ENCODE assay signal across 9 cellular contexts in the genomic region with DNA sequence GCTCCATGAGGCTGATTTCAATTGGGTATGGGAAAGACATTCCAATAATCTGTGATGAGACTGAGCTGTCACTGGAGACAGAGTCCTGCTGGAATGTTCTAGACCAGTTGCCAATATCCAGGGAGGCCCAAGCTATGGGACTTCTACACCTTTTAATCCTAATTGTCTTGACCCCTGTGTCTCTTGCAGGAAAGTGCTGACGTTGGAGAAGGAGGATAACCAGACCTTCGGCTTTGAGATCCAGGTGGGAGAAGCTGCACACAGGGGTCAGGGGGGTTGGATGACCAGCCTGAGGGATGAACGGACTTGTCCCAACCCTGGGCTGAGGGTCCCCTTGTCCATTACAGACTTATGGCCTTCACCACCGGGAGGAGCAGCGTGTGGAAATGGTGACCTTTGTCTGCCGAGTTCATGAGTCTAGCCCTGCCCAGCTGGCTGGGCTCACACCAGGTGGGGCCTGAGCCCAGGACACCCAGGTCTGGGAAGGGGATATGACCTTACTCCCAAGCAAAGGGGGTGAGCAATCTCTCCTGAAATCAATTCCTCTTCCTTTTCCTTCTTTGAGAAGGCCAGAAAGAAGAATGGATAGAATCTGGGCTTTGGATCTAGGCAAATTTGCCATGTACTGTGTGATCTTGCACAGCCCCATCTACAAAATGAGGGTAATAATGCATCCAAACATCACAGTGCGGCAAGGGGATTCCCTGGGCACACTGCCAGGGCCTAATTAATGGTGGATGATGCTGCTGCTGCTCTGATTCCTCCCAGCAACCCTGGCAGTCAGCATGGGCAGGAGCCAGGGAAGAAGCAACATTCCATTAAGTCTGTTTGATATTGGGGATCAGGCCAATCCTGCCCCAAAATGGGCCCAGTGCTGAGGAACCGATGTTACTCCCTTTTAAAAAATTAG. TPM values are rescaled to one million over a fixed set of nuclear protein-coding genes. Genes with fewer than 3 reads are reported as not detected.
DNase-seq lines count a peak whose midpoint lies in the region; ATAC-seq and TF ChIP-seq lines count a peak whose summit lies in the region.
"Had no signal": no experiment of that assay in that cellular context is flagged by ENCODE, and none has a peak within 500 bp of the region (broad histone marks: within the 10 kb centered on the region; RNA-seq: fewer than 3 reads in every experiment).

No MANE protein-coding gene starts in this region.

- no peak for TF ChIP-seq POLR2A in transverse colon (IDR thresholded peaks at IDR 0.05)

- H3K79me2 ChIP-seq in SK-N-SH (ENCODE audit: insufficient read depth) (no peaks in the 10 kb centered on the region), MM.1S (ENCODE audit: low read length) (no peaks in the 10 kb centered on the region)

- H3K4me3 Mint-ChIP-seq in mesothelial cell of epicardium, result peak overlapping the region; percentile 28

- H3K4me1 ChIP-seq in SK-N-SH (ENCODE audit: control insufficient read depth in 1 of 2, insufficient read depth in 2 of 2, low read depth in 1 of 2, low read length in 1 of 2), result peaks cover 0 to 31% of the 10 kb centered on the region in 2 experiments; a peak in 2 of 4 replicates
- H3K4me1 ChIP-seq in colonic mucosa, result no peaks in the 10 kb centered on the region
- peaks cover 0 to 28% (median 19%) of the 10 kb centered on the region in 4 donors for H3K4me1 ChIP-seq in transverse colon
- no peaks in the 10 kb centered on the region for H3K4me1 ChIP-seq in MM.1S (ENCODE audit: low read length)

- POLR2A ChIA-PET in SK-N-SH (lab: Yijun Ruan, JAX), result interaction anchor here (1.5 to 1.7 kb wide), 2 partner anchors 9 to 12 kb away, joined by 5 read pairs; no protein-coding TSS in a partner anchor

- H2AFZ ChIP-seq in SK-N-SH (ENCODE audit: low read depth) (no peak overlapping the region), MM.1S (ENCODE audit: low read length) (no peak overlapping the region)

- no peak for ATAC-seq in SK-N-SH treated with all-trans-retinoic acid at 6 μM for 48 hours
- ATAC-seq: activated naive CD4-positive, alpha-beta T cell treated with anti-CD3 and anti-CD28 coated beads, Interleukin-2, amount 50 U/mL, for 72 hours had no signal

- H3K36me3 Mint-ChIP-seq in mesothelial cell of epicardium, result no peaks in the 10 kb centered on the region
- H3K36me3 Mint-ChIP-seq: activated naive CD4-positive, alpha-beta T cell treated with anti-CD3 and anti-CD28 coated beads, Interleukin-2, amount 50 U/mL, for 72 hours had no signal

- TF ChIP-seq CTCF in SK-N-SH (IDR thresholded peaks at IDR 0.05), result no peak
- TF ChIP-seq CTCF in colonic mucosa (IDR thresholded peaks at IDR 0.05), result no peak
- no peak for TF ChIP-seq CTCF in mesothelial cell of epicardium (IDR thresholded peaks at IDR 0.05; ENCODE audit: unreplicated experiment)
- TF ChIP-seq CTCF in transverse colon (IDR thresholded peaks at IDR 0.05), result no peak
- TF ChIP-seq CTCF in MM.1S (IDR thresholded peaks at IDR 0.05; ENCODE audit: low read length), result no peak

- 64% methylated on average over 7 of the region's 8 CpGs for WGBS in SK-N-SH (ENCODE audit: low lambda C conversion rate)
- WGBS in transverse colon (ENCODE audit: low coverage in 1 of 2), 2 donors, result 33 to 54% methylated on average over 1 to 8 of the region's 8 CpGs

- peak overlapping the region; percentile 39 for H3K27ac Mint-ChIP-seq in mesothelial cell of epicardium
- H3K27ac Mint-ChIP-seq: activated naive CD4-positive, alpha-beta T cell treated with anti-CD3 and anti-CD28 coated beads, Interleukin-2, amount 50 U/mL, for 72 hours had no signal

- H3K4me2 ChIP-seq in SK-N-SH (peak overlapping the region; percentile 19; the same call in 1 of the 2 replicates), MM.1S (ENCODE audit: low read depth, low read length) (no peak overlapping the region)

- H3F3A ChIP-seq in SK-N-SH (replicated peaks; ENCODE audit: insufficient read depth), result no peaks in the 10 kb centered on the region
- no peaks in the 10 kb centered on the region for H3F3A ChIP-seq in MM.1S (ENCODE audit: insufficient read depth, low read length)

- intact Hi-C loops in colonic mucosa (cut with DNase I) (no loop called here), transverse colon (cut with DNase I; ENCODE audit: low total_unique reads) (no loop called here)

- peak overlapping the region; percentile 19 to 71; a peak in 3 of 4 replicates for H3K27ac ChIP-seq in SK-N-SH (ENCODE audit: low read depth in 2 of 2, low read length in 1 of 2)
- peak overlapping the region; percentile 60 for H3K27ac ChIP-seq in colonic mucosa
- H3K27ac ChIP-seq in transverse colon, result peak overlapping the region; percentile 78 to 91 (median 82)
- H3K27ac ChIP-seq in MM.1S (ENCODE audit: low read length), result no peak overlapping the region

- peaks cover 43% of the 10 kb centered on the region for H3K27me3 Mint-ChIP-seq in mesothelial cell of epicardium (ENCODE audit: low read depth)

- CTCF ChIA-PET in SK-N-SH (lab: Yijun Ruan, JAX), result interaction anchor here (0.9 to 13.1 kb wide), 10 partner anchors 11 to 136 kb away, joined by 3 to 526 read pairs (median 4); partner anchors contain the start of gene ATG101

- TF ChIP-seq EP300 in SK-N-SH (IDR thresholded peaks at IDR 0.05; ENCODE audit: borderline replicate concordance in 1 of 2, low read depth in 1 of 2, low read length in 1 of 2), result 0 out of 4 replicates have a peak, but pooled peaks of 1 of the 2 experiments have one; percentile 6
- TF ChIP-seq EP300 in transverse colon (IDR thresholded peaks at IDR 0.05; ENCODE audit: low read depth), result no peak

- no peak overlapping the region for H3K9ac ChIP-seq in SK-N-SH
- peak overlapping the region; percentile 9 to 58 for H3K9ac ChIP-seq in colonic mucosa (ENCODE audit: low read depth in 2 of 2, low read length in 2 of 2)
- no peak overlapping the region for H3K9ac ChIP-seq in MM.1S (ENCODE audit: low read length)

- DNase-seq in SK-N-SH, result peak; percentile 85
- no peak for DNase-seq in colonic mucosa
- DNase-seq in mesothelial cell of epicardium (ENCODE audit: low spot score in 2 of 2, unreplicated experiment in 2 of 2), result no peak
- no peak for DNase-seq in transverse colon
- no peak for DNase-seq in stimulated activated CD4-positive, alpha-beta T cell treated with anti-CD3 and anti-CD28 coated beads, Interleukin-2, amount 100 ng/mL, for 48 hours
- DNase-seq in NCI-H526 treated with DMSO at 0.1 percent for 48 hours (lab: John Stamatoyannopoulos, UW), result no peak
- no peak for DNase-seq in MM.1S

- H3K36me3 ChIP-seq in SK-N-SH (replicated peaks in 1 of 2; ENCODE audit: control insufficient read depth in 1 of 2, insufficient read depth in 2 of 2, low read length in 1 of 2), result no peaks in the 10 kb centered on the region
- no peaks in the 10 kb centered on the region for H3K36me3 ChIP-seq in colonic mucosa
- no peaks in the 10 kb centered on the region for H3K36me3 ChIP-seq in transverse colon
- no peaks in the 10 kb centered on the region for H3K36me3 ChIP-seq in MM.1S (replicated peaks; ENCODE audit: insufficient read depth, low read length)

- H3K27me3 ChIP-seq in SK-N-SH (ENCODE audit: insufficient read depth) (no peaks in the 10 kb centered on the region), colonic mucosa (peaks cover 25% of the 10 kb centered on the region), transverse colon (peaks cover 40% of the 10 kb centered on the region), MM.1S (replicated peaks; ENCODE audit: insufficient read depth, low read length) (peaks cover 84% of the 10 kb centered on the region)

- H3K9me2 ChIP-seq in SK-N-SH (no peaks in the 10 kb centered on the region), MM.1S (replicated peaks; ENCODE audit: insufficient read depth, low read length) (no peaks in the 10 kb centered on the region)

- H3K9me3 ChIP-seq in SK-N-SH, result no peaks in the 10 kb centered on the region
- H3K9me3 ChIP-seq in colonic mucosa, result no peaks in the 10 kb centered on the region
- no peaks in the 10 kb centered on the region for H3K9me3 ChIP-seq in transverse colon
- H3K9me3 ChIP-seq in MM.1S (replicated peaks; ENCODE audit: insufficient read depth, low read length), result no peaks in the 10 kb centered on the region

- H3K9me3 Mint-ChIP-seq in mesothelial cell of epicardium, result no peaks in the 10 kb centered on the region
- H3K9me3 Mint-ChIP-seq: activated naive CD4-positive, alpha-beta T cell treated with anti-CD3 and anti-CD28 coated beads, Interleukin-2, amount 50 U/mL, for 72 hours had no signal

- peaks cover 28% of the 10 kb centered on the region for H3K4me1 Mint-ChIP-seq in mesothelial cell of epicardium

- H4K20me1 ChIP-seq in SK-N-SH (ENCODE audit: insufficient read depth) (no peaks in the 10 kb centered on the region), MM.1S (ENCODE audit: insufficient read depth, low read length) (no peaks in the 10 kb centered on the region)

- no peak overlapping the region; a peak in 1 of 4 replicates for H3K4me3 ChIP-seq in SK-N-SH (ENCODE audit: low read depth in 2 of 2, low read length in 1 of 2)
- no peak overlapping the region for H3K4me3 ChIP-seq in colonic mucosa
- H3K4me3 ChIP-seq in transverse colon, result no peak overlapping the region
- H3K4me3 ChIP-seq in MM.1S (ENCODE audit: low read length), result no peak overlapping the region

- in situ Hi-C loops in transverse colon (cut with MboI; ENCODE audit: low pct_ligation_motif_present in 1 of 4, low pct_unique_long_range_greater_than_20kb in 1 of 4, low sequenced_read_pairs in 3 of 4), result no loop called here

- no peak for TF ChIP-seq RAD21 in SK-N-SH (IDR thresholded peaks at IDR 0.05; ENCODE audit: low read length)

RNA-seq across cellular contexts. Expression of gene TAMALIN, which starts 4.2 kb away (rescaled TPM):
- polyA plus RNA-seq in SK-N-SH (2012; rRNA removed), result 1.7 and 2.4 TPM in 2 replicates
- polyA plus RNA-seq in SK-N-SH (2012; cell fraction: cytosol; rRNA removed), result 1.0 and 1.6 TPM in 2 replicates
- 4.9 TPM in 2 replicates for polyA plus RNA-seq in SK-N-SH (2012; cell fraction: nucleus; rRNA removed)
- 10 to 100 TPM in 1 of 2 donors, 1 to 10 TPM in 1; 5.0 to 15.2 TPM for total RNA-seq in colonic mucosa
- total RNA-seq in mesothelial cell of epicardium, result 20.3 to 24.3 TPM (median 22.0 TPM) in 3 replicates
- total RNA-seq in transverse colon, result 10 to 100 TPM in 2 of 4 donors, 1 to 10 TPM in 2; 5.9 to 20.6 (median 9.7) TPM

RNA-seq across cellular contexts. Expression of gene NR4A1, which starts 40.3 kb away (rescaled TPM):
- polyA plus RNA-seq in SK-N-SH (2012; rRNA removed), result 75.2 and 120 TPM in 2 replicates
- polyA plus RNA-seq in SK-N-SH (2012; cell fraction: cytosol; rRNA removed), result 17.7 and 20.0 TPM in 2 replicates
- polyA plus RNA-seq in SK-N-SH (2012; cell fraction: nucleus; rRNA removed), result 429 and 610 TPM in 2 replicates
- total RNA-seq in colonic mucosa, result 10 to 100 TPM; 51.1 to 52.0 TPM
- total RNA-seq in mesothelial cell of epicardium, result 138 to 141 TPM (median 141 TPM) in 3 replicates
- 100 to 1,000 TPM in 1 of 4 donors, 10 to 100 TPM in 3; 50.7 to 102 (median 76.9) TPM for total RNA-seq in transverse colon

RNA-seq across cellular contexts. Expression of gene ATG101, which starts 58.8 kb away (rescaled TPM):
- 160 and 170 TPM in 2 replicates for polyA plus RNA-seq in SK-N-SH (2012; rRNA removed)
- 109 and 133 TPM in 2 replicates for polyA plus RNA-seq in SK-N-SH (2012; cell fraction: cytosol; rRNA removed)
- polyA plus RNA-seq in SK-N-SH (2012; cell fraction: nucleus; rRNA removed), result 170 and 184 TPM in 2 replicates
- total RNA-seq in colonic mucosa (10 to 100 TPM; 37.7 to 44.0 TPM), mesothelial cell of epicardium (29.4 to 32.8 TPM (median 32.6 TPM) in 3 replicates), transverse colon (10 to 100 TPM; 15.7 to 64.1 (median 51.6) TPM)

RNA-seq across cellular contexts. Expression of gene ACVR1B, which starts 59.4 kb away (rescaled TPM):
- polyA plus RNA-seq in SK-N-SH (2012; rRNA removed), result 12.1 and 13.5 TPM in 2 replicates
- polyA plus RNA-seq in SK-N-SH (2012; cell fraction: cytosol; rRNA removed), result 8.3 and 10.4 TPM in 2 replicates
- polyA plus RNA-seq in SK-N-SH (2012; cell fraction: nucleus; rRNA removed), result 11.1 and 12.7 TPM in 2 replicates
- 10 to 100 TPM; 56.0 to 63.0 TPM for total RNA-seq in colonic mucosa
- total RNA-seq in mesothelial cell of epicardium, result 31.2 to 31.3 TPM (median 31.2 TPM) in 3 replicates
- total RNA-seq in transverse colon, result 10 to 100 TPM; 22.5 to 96.9 (median 68.7) TPM

Comparison
In these comparisons a context has a peak if more than half of its experiments do, and no peak if none do; other contexts are left out.
1. H3K9ac ChIP-seq: peak in colonic mucosa (2 of 2); none in SK-N-SH (single experiment) and MM.1S (single experiment).